1 cellular context compared by ENCODE assay signal in the genomic region with DNA sequence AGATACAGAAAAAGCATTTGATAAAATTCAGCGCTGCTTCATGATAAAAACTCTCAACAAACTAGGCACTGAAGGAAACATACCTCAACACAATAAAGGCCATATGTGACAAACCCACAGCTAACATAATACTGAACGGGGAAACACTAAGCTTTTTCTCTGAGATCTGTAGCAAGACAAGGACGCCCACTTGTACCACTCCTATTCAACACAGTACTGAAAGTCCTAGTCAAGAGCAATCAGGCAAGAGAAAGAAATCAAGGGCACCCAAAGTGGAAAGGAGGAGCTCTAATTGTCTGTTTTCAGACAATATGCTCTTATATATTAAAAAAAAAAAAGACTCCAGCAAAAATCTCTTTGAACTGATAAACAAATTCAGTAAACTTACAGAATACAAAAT.
A peak's percentile ranks its signal among the peaks of the same experiment; 100 is the strongest.
TF ChIP-seq lines count a peak whose summit lies in the region.

No MANE protein-coding gene starts in this region.

TF ChIP-seq in GM12878, 131 proteins besides CTCF, POLR2A, EP300 and RAD21 (continued from another document):
- TF ChIP-seq, protein P1, sequence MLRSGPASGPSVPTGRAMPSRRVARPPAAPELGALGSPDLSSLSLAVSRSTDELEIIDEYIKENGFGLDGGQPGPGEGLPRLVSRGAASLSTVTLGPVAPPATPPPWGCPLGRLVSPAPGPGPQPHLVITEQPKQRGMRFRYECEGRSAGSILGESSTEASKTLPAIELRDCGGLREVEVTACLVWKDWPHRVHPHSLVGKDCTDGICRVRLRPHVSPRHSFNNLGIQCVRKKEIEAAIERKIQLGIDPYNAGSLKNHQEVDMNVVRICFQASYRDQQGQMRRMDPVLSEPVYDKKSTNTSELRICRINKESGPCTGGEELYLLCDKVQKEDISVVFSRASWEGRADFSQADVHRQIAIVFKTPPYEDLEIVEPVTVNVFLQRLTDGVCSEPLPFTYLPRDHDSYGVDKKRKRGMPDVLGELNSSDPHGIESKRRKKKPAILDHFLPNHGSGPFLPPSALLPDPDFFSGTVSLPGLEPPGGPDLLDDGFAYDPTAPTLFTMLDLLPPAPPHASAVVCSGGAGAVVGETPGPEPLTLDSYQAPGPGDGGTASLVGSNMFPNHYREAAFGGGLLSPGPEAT (IDR thresholded peaks at IDR 0.05; ENCODE audit: low read depth) = no peak
- TF ChIP-seq BCL11A (IDR thresholded peaks at IDR 0.05; ENCODE audit: low read depth, low read length) (peak; percentile 56; the same call in 1 of the 2 replicates), RUNX3 (IDR thresholded peaks at IDR 0.05; ENCODE audit: low read length) (peak; percentile 22; the same call in 1 of the 2 replicates), PAX5 (IDR thresholded peaks at IDR 0.05; ENCODE audit: borderline replicate concordance, low read depth, low read length) (no peak), ESRRA (IDR thresholded peaks at IDR 0.05; ENCODE audit: low read length) (no peak), IRF4 (IDR thresholded peaks at IDR 0.05; ENCODE audit: low read depth, low read length) (peak; percentile 61; the same call in 1 of the 2 replicates), HCFC1 (IDR thresholded peaks at IDR 0.05; ENCODE audit: low read length) (no peak)
